ENCODE assay signal across 1 cellular context in genomic region chr1:31646259-31646960, GRCh38.
TF ChIP-seq lines count a peak whose summit lies in the region.

No MANE protein-coding gene starts in this region.

TF ChIP-seq in GM23338, 12 proteins besides CTCF, POLR2A, EP300 and RAD21 (continued from another document):
- no peak for TF ChIP-seq ZNF462 (CRISPR knock-in tag; IDR thresholded peaks at IDR 0.05)
- TF ChIP-seq CREB1 (CRISPR knock-in tag; IDR thresholded peaks at IDR 0.05; ENCODE audit: low read depth), result no peak
- TF ChIP-seq JUNB (IDR thresholded peaks at IDR 0.05; ENCODE audit: unreplicated experiment), result no peak
- TF ChIP-seq REST (IDR thresholded peaks at IDR 0.05; ENCODE audit: unreplicated experiment), result no peak
- no peak for TF ChIP-seq NANOG (IDR thresholded peaks at IDR 0.05; ENCODE audit: borderline replicate concordance)
- no peak for TF ChIP-seq POLR2AphosphoS5 (IDR thresholded peaks at IDR 0.05; ENCODE audit: low read depth)
- no peak for TF ChIP-seq ETS1 (IDR thresholded peaks at IDR 0.05)
